18 cellular contexts compared by ENCODE assay signal in genomic region chr4:69717778-69718177, GRCh38. TPM values are rescaled to one million over a fixed set of nuclear protein-coding genes. Genes with fewer than 3 reads are reported as not detected.
"Had no signal": no experiment of that assay in that cellular context is flagged by ENCODE, and none has a peak within 500 bp of the region (broad histone marks: within the 10 kb centered on the region; RNA-seq: fewer than 3 reads in every experiment).

No MANE protein-coding gene starts in this region.

- H3K4me1 ChIP-seq: neural progenitor cell, psoas muscle, tibial artery had no signal

- H3K27me3 ChIP-seq: neural progenitor cell, tibial artery had no signal

- H3K27ac ChIP-seq: neural progenitor cell, psoas muscle, tibial artery had no signal

- H3K4me3 ChIP-seq: lung, neural progenitor cell, psoas muscle, tibial artery had no signal

- H3K36me3 ChIP-seq: neural progenitor cell, tibial artery had no signal

- H3K9me3 ChIP-seq: psoas muscle, tibial artery had no signal

- ATAC-seq: naive thymus-derived CD8-positive, alpha-beta T cell; psoas muscle; right cardiac atrium had no signal

- DNase-seq: activated CD4-positive, alpha-beta T cell treated with anti-CD3 and anti-CD28 coated beads for 1 hour; activated gamma-delta T cell treated with Interleukin-2 at 50 U/mL for 16 hours; activated T-cell treated with anti-CD3 and anti-CD28 coated beads, Interleukin-2, amount 50 U/mL, for 1 hour; aorta; caudate nucleus; effector CD4-positive, alpha-beta T cell; glutamatergic neuron; hippocampal formation; left colon; naive thymus-derived CD8-positive, alpha-beta T cell; psoas muscle; right cardiac atrium; stimulated activated CD4-positive, alpha-beta T cell treated with anti-CD3 and anti-CD28 coated beads, Interleukin-12 subunit alpha, Interleukin-12 subunit beta, amount 100 ng/mL, for 4 hours; substantia nigra; tibial artery had no signal

RNA-seq across cellular contexts. Expression of gene SULT1B1, which starts 42.6 kb away (rescaled TPM):
- total RNA-seq: osteoblast had no signal
